9 cellular contexts compared by ENCODE assay signal in genomic region chr7:155007947-155008346, GRCh38. TPM values are rescaled to one million over a fixed set of nuclear protein-coding genes. Genes with fewer than 3 reads are reported as not detected.
DNase-seq lines count a peak whose midpoint lies in the region; ATAC-seq, FAIRE-seq and TF ChIP-seq lines count a peak whose summit lies in the region.
"Had no signal": no experiment of that assay in that cellular context is flagged by ENCODE, and none has a peak within 500 bp of the region (broad histone marks: within the 10 kb centered on the region; RNA-seq: fewer than 3 reads in every experiment).

No MANE protein-coding gene starts in this region.

- peaks cover 9% of the 10 kb centered on the region for H3K36me3 ChIP-seq in lower lobe of right lung

- peaks cover 18% of the 10 kb centered on the region for H3K36me3 Mint-ChIP-seq in activated naive CD4-positive, alpha-beta T cell treated with anti-CD3 and anti-CD28 coated beads for 36 hours (ENCODE audit: low read depth)

- H3K9me3 ChIP-seq in lower lobe of right lung, result no peaks in the 10 kb centered on the region

- DNase-seq in D721Med (ENCODE audit: insufficient read length, low spot score) (no peak), Kasumi-1 (lab: John Stamatoyannopoulos, UW) (peak; percentile 42 to 57), lower lobe of right lung (no peak)
- peak; percentile 26 for DNase-seq in activated naive CD4-positive, alpha-beta T cell treated with anti-CD3 and anti-CD28 coated beads for 36 hours

- H3K27ac ChIP-seq in lower lobe of right lung, result no peak overlapping the region
- H3K27ac ChIP-seq: epithelial cell of prostate had no signal

- ATAC-seq in lower lobe of right lung (no peak), HG02642 (IDR thresholded peaks at IDR 0.05; ENCODE audit: poor library complexity, unreplicated experiment) (no peak), GM21390 (IDR thresholded peaks at IDR 0.05; ENCODE audit: unreplicated experiment) (no peak), HG03095 (IDR thresholded peaks at IDR 0.05; ENCODE audit: unreplicated experiment) (no peak), HG03521 (IDR thresholded peaks at IDR 0.05; ENCODE audit: unreplicated experiment) (no peak)

- H3K9me3 Mint-ChIP-seq in activated naive CD4-positive, alpha-beta T cell treated with anti-CD3 and anti-CD28 coated beads for 36 hours, result no peaks in the 10 kb centered on the region

- FAIRE-seq in D721Med (lab: Jason Lieb, UNC), result no peak

- CTCF ChIA-PET in activated naive CD4-positive, alpha-beta T cell treated with anti-CD3 and anti-CD28 coated beads for 36 hours (lab: Charles Lee), result interaction anchor here (0.7 to 3.3 kb wide), 8 partner anchors 8 to 107 kb away, joined by 3 to 17 read pairs (median 4); no protein-coding TSS in a partner anchor

- H3K27ac Mint-ChIP-seq in activated naive CD4-positive, alpha-beta T cell treated with anti-CD3 and anti-CD28 coated beads for 36 hours, result no peak overlapping the region

- TF ChIP-seq CTCF in D721Med (IDR thresholded peaks at IDR 0.05; ENCODE audit: insufficient read depth, missing control alignments) (peak; percentile 48), lower lobe of right lung (IDR thresholded peaks at IDR 0.05) (peak; percentile 26)

- H3K27me3 Mint-ChIP-seq in activated naive CD4-positive, alpha-beta T cell treated with anti-CD3 and anti-CD28 coated beads for 36 hours (ENCODE audit: low read depth), result no peaks in the 10 kb centered on the region

- peaks cover 11% of the 10 kb centered on the region for H3K4me1 ChIP-seq in lower lobe of right lung

- H3K4me3 Mint-ChIP-seq in activated naive CD4-positive, alpha-beta T cell treated with anti-CD3 and anti-CD28 coated beads for 36 hours, result no peak overlapping the region

- H3K27me3 ChIP-seq in lower lobe of right lung (ENCODE audit: low read depth), result no peaks in the 10 kb centered on the region

- intact Hi-C loops in activated naive CD4-positive, alpha-beta T cell treated with anti-CD3 and anti-CD28 coated beads for 36 hours (cut with micrococcal nuclease), result loop anchor here (10.0 kb wide), 1 partner anchor 637 kb away; the partner anchor contains the start of gene RBM33
- intact Hi-C loops in lower lobe of right lung (cut with DNase I), result no loop called here

- no peak overlapping the region for H3K4me3 ChIP-seq in lower lobe of right lung

- H3K4me1 Mint-ChIP-seq in activated naive CD4-positive, alpha-beta T cell treated with anti-CD3 and anti-CD28 coated beads for 36 hours (ENCODE audit: low read depth), result peaks cover 7% of the 10 kb centered on the region

RNA-seq across cellular contexts. Expression of gene PAXIP1, which starts 5.0 kb away (rescaled TPM):
- 10 to 100 TPM; 16.9 to 18.0 TPM for total RNA-seq in activated naive CD4-positive, alpha-beta T cell treated with anti-CD3 and anti-CD28 coated beads for 36 hours
- total RNA-seq in lower lobe of right lung, result 9.5 TPM

Comparison
In these comparisons a context has a peak if more than half of its experiments do, and no peak if none do; other contexts are left out.
1. DNase-seq: peak in Kasumi-1 (2 of 2) and activated naive CD4-positive, alpha-beta T cell treated with anti-CD3 and anti-CD28 coated beads for 36 hours (single experiment); none in D721Med (single experiment) and lower lobe of right lung (single experiment).